Comparison of ENCODE assay signal across 12 cellular contexts in the genomic region with DNA sequence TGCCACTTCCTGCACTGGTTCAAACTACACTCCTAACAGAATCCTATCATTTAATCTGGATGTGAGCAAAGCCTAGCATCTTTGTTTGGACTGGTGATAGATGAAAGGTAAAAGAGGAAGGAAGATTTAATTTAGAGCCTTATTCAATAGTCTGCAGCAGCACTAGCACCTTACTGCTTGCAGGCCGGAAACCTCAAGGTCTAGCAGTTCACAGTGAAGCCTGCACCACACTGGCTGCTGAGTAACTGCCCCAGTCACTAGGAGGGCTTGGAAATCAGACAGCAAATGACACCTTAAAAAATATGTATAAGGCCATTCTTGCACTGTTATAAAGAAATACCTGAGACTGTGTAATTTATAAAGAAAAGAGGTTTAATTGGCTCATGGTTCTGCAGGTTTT.
A peak's percentile ranks its signal among the peaks of the same experiment; 100 is the strongest.
DNase-seq lines count a peak whose midpoint lies in the region; ATAC-seq and TF ChIP-seq lines count a peak whose summit lies in the region.
"Had no signal": no experiment of that assay in that cellular context is flagged by ENCODE, and none has a peak within 500 bp of the region (broad histone marks: within the 10 kb centered on the region; RNA-seq: fewer than 3 reads in every experiment).

No MANE protein-coding gene starts in this region.

- no peak overlapping the region for H3K27ac ChIP-seq in colonic mucosa
- H3K27ac ChIP-seq: testis had no signal

- TF ChIP-seq CTCF in colonic mucosa (IDR thresholded peaks at IDR 0.05): no peak

- H3K36me3 Mint-ChIP-seq in activated CD4-positive, alpha-beta T cell treated with anti-CD3 and anti-CD28 coated beads, Interleukin-2, amount 10 ng/mL, durations not matched to agents 24 days and 14 days (ENCODE audit: low read depth): peaks cover 2% of the 10 kb centered on the region
- no peaks in the 10 kb centered on the region for H3K36me3 Mint-ChIP-seq in T-helper 1 cell treated with Interleukin-12 subunit alpha and Interleukin-12 subunit beta and Interleukin-4 antibody, amounts not matched to agents 30 μg/mL and 1 μg/mL, for 36 hours (ENCODE audit: low read depth)
- no peaks in the 10 kb centered on the region for H3K36me3 Mint-ChIP-seq in naive B cell

- no peaks in the 10 kb centered on the region for H3K27me3 Mint-ChIP-seq in activated CD4-positive, alpha-beta T cell treated with anti-CD3 and anti-CD28 coated beads, Interleukin-2, amount 10 ng/mL, durations not matched to agents 24 days and 14 days
- H3K27me3 Mint-ChIP-seq in T-helper 1 cell treated with Interleukin-12 subunit alpha and Interleukin-12 subunit beta and Interleukin-4 antibody, amounts not matched to agents 30 μg/mL and 1 μg/mL, for 36 hours (ENCODE audit: low read depth): no peaks in the 10 kb centered on the region
- peaks cover 0 to 7% (median 0%) of the 10 kb centered on the region in 3 donors for H3K27me3 Mint-ChIP-seq in naive B cell

- H3K4me1 Mint-ChIP-seq in activated CD4-positive, alpha-beta T cell treated with anti-CD3 and anti-CD28 coated beads, Interleukin-2, amount 10 ng/mL, durations not matched to agents 24 days and 14 days: no peaks in the 10 kb centered on the region
- peaks cover 9% of the 10 kb centered on the region for H3K4me1 Mint-ChIP-seq in T-helper 1 cell treated with Interleukin-12 subunit alpha and Interleukin-12 subunit beta and Interleukin-4 antibody, amounts not matched to agents 30 μg/mL and 1 μg/mL, for 36 hours (ENCODE audit: low read depth)
- peaks cover 38 to 46% (median 40%) of the 10 kb centered on the region in 3 donors for H3K4me1 Mint-ChIP-seq in naive B cell

- no peaks in the 10 kb centered on the region for H3K4me1 ChIP-seq in colonic mucosa
- H3K4me1 ChIP-seq: testis had no signal

- ATAC-seq in HG02623 (IDR thresholded peaks at IDR 0.05; ENCODE audit: unreplicated experiment): peak; percentile 43
- ATAC-seq in naive B cell (ENCODE audit: low read depth in 2 of 2): peak; percentile 81 to 87
- no peak for ATAC-seq in sciatic nerve
- ATAC-seq: WTC11 had no signal

- H3K36me3 ChIP-seq in colonic mucosa: no peaks in the 10 kb centered on the region

- DNase-seq in activated CD4-positive, alpha-beta T cell treated with anti-CD3 and anti-CD28 coated beads, Interleukin-2, amount 10 ng/mL, durations not matched to agents 24 days and 14 days: peak; percentile 54
- no peak for DNase-seq in activated CD4-positive, alpha-beta T cell treated with anti-CD3 and anti-CD28 coated beads for 48 hours
- DNase-seq in naive B cell: peak; percentile 45
- DNase-seq in colonic mucosa: no peak
- DNase-seq in DMS153 treated with DMSO at 0.1 percent for 48 hours (lab: John Stamatoyannopoulos, UW; ENCODE audit: unreplicated experiment): no peak
- no peak for DNase-seq in sciatic nerve (ENCODE audit: low spot score)
- DNase-seq: GOT3, NCI-H446, testis had no signal

- H3K9me3 ChIP-seq in colonic mucosa: no peaks in the 10 kb centered on the region
- H3K9me3 ChIP-seq: testis had no signal

- intact Hi-C loops in activated CD4-positive, alpha-beta T cell treated with anti-CD3 and anti-CD28 coated beads, Interleukin-2, amount 10 ng/mL, durations not matched to agents 24 days and 14 days (cut with micrococcal nuclease): no loop called here
- intact Hi-C loops in colonic mucosa (cut with DNase I) (no loop called here), sciatic nerve (cut with DNase I) (no loop called here)

- H3K9ac ChIP-seq in colonic mucosa (ENCODE audit: low read depth in 2 of 2, low read length in 2 of 2): no peak overlapping the region

- H3K4me3 ChIP-seq in colonic mucosa: no peak overlapping the region
- H3K4me3 ChIP-seq: testis had no signal

- H3K9me3 Mint-ChIP-seq in activated CD4-positive, alpha-beta T cell treated with anti-CD3 and anti-CD28 coated beads, Interleukin-2, amount 10 ng/mL, durations not matched to agents 24 days and 14 days: no peaks in the 10 kb centered on the region
- H3K9me3 Mint-ChIP-seq in T-helper 1 cell treated with Interleukin-12 subunit alpha and Interleukin-12 subunit beta and Interleukin-4 antibody, amounts not matched to agents 30 μg/mL and 1 μg/mL, for 36 hours: no peaks in the 10 kb centered on the region
- peaks cover 0 to 3% (median 0%) of the 10 kb centered on the region in 7 donors for H3K9me3 Mint-ChIP-seq in naive B cell

- H3K27me3 ChIP-seq in colonic mucosa: no peaks in the 10 kb centered on the region
- H3K27me3 ChIP-seq: testis had no signal

- H3K27ac Mint-ChIP-seq in activated CD4-positive, alpha-beta T cell treated with anti-CD3 and anti-CD28 coated beads, Interleukin-2, amount 10 ng/mL, durations not matched to agents 24 days and 14 days: peak overlapping the region; percentile 71
- H3K27ac Mint-ChIP-seq in T-helper 1 cell treated with Interleukin-12 subunit alpha and Interleukin-12 subunit beta and Interleukin-4 antibody, amounts not matched to agents 30 μg/mL and 1 μg/mL, for 36 hours: peak overlapping the region; percentile 49
- H3K27ac Mint-ChIP-seq in naive B cell: peak overlapping the region in 3 of 6 donors; percentile 56 to 62 (median 60)
- H3K27ac Mint-ChIP-seq: WTC11 had no signal

- H3K4me3 Mint-ChIP-seq in activated CD4-positive, alpha-beta T cell treated with anti-CD3 and anti-CD28 coated beads, Interleukin-2, amount 10 ng/mL, durations not matched to agents 24 days and 14 days: peak overlapping the region; percentile 41
- no peak overlapping the region for H3K4me3 Mint-ChIP-seq in T-helper 1 cell treated with Interleukin-12 subunit alpha and Interleukin-12 subunit beta and Interleukin-4 antibody, amounts not matched to agents 30 μg/mL and 1 μg/mL, for 36 hours
- peak overlapping the region in 4 of 8 donors; percentile 13 to 65 (median 20) for H3K4me3 Mint-ChIP-seq in naive B cell
- H3K4me3 Mint-ChIP-seq: WTC11 had no signal

Comparison
In these comparisons a context has a peak if more than half of its experiments do, and no peak if none do; other contexts are left out.
1. DNase-seq: peak in activated CD4-positive, alpha-beta T cell treated with anti-CD3 and anti-CD28 coated beads, Interleukin-2, amount 10 ng/mL, durations not matched to agents 24 days and 14 days (single experiment) and naive B cell (single experiment); none in activated CD4-positive, alpha-beta T cell treated with anti-CD3 and anti-CD28 coated beads for 48 hours (single experiment), colonic mucosa (single experiment), DMS153 treated with DMSO at 0.1 percent for 48 hours (single experiment) and sciatic nerve (single experiment).